Comparison of ENCODE assay signal across 20 cellular contexts in the genomic region with DNA sequence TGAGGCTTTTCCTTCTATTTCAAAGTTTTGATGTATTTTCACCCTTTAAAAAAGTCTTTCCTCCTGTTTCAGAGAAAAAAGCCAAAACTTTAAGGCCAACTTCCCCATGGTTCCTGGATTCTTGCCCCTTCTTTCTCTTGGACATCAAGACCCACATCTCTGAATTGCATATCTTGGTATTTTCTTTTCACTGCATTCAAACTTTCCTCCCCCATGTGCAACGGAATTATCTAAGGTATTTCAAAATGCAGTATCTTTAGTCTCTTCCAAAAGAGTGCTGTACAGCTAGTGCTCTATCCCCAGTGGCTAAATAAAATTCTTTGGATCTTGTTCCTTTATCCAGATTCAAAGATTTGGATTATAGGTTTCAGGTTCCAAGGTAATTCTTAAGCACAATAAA.
DNase-seq lines count a peak whose midpoint lies in the region; TF ChIP-seq lines count a peak whose summit lies in the region.
"Had no signal": no experiment of that assay in that cellular context is flagged by ENCODE, and none has a peak within 500 bp of the region (broad histone marks: within the 10 kb centered on the region; RNA-seq: fewer than 3 reads in every experiment).

No MANE protein-coding gene starts in this region.

- H3K27me3 ChIP-seq in SJSA1 (replicated peaks): no peaks in the 10 kb centered on the region
- H3K27me3 ChIP-seq in hepatocyte: no peaks in the 10 kb centered on the region
- H3K27me3 ChIP-seq in skeletal muscle tissue (ENCODE audit: control insufficient read depth in 3 of 3, insufficient read depth in 3 of 3, low read length in 3 of 3): no peaks in the 10 kb centered on the region
- no peaks in the 10 kb centered on the region for H3K27me3 ChIP-seq in stomach
- H3K27me3 ChIP-seq in A673 (replicated peaks; ENCODE audit: insufficient read depth, low read depth, low read length, poor library complexity): no peaks in the 10 kb centered on the region
- H3K27me3 ChIP-seq: MG63, Peyer's patch had no signal

- no peak overlapping the region for H3K4me3 ChIP-seq in SJSA1
- no peak overlapping the region for H3K4me3 ChIP-seq in hepatocyte
- no peak overlapping the region for H3K4me3 ChIP-seq in skeletal muscle tissue (ENCODE audit: low read length in 3 of 3)
- H3K4me3 ChIP-seq in stomach: no peak overlapping the region
- H3K4me3 ChIP-seq in A673 (ENCODE audit: low read depth, low read length, poor library complexity, severe bottlenecking): no peak overlapping the region
- H3K4me3 ChIP-seq: MG63, Peyer's patch had no signal

- 55% methylated on average over 1 of the region's 1 CpG for WGBS in hepatocyte (ENCODE audit: low lambda C conversion rate, missing lambda C conversion rate)
- WGBS in stomach, 5 donors: 65 to 86% (median 75%) methylated on average over 1 of the region's 1 CpG

- H3K4me1 ChIP-seq in SJSA1 (replicated peaks) (peaks cover 71% of the 10 kb centered on the region), hepatocyte (ENCODE audit: insufficient read depth) (peaks cover 4% of the 10 kb centered on the region), skeletal muscle tissue (ENCODE audit: control insufficient read depth in 3 of 3, insufficient read depth in 3 of 3, low read length in 3 of 3) (peaks cover 0 to 9% (median 0%) of the 10 kb centered on the region in 3 donors), stomach (no peaks in the 10 kb centered on the region), A673 (ENCODE audit: insufficient read depth, low read length, poor library complexity, severe bottlenecking) (peaks cover 21% of the 10 kb centered on the region)
- H3K4me1 ChIP-seq: Caco-2, Peyer's patch had no signal

- no peaks in the 10 kb centered on the region for H3K79me2 ChIP-seq in hepatocyte

- H3K4me2 ChIP-seq in hepatocyte: no peak overlapping the region

- peaks cover 96% of the 10 kb centered on the region for H3K4me1 Mint-ChIP-seq in HFFc6 (ENCODE audit: low read depth)
- no peaks in the 10 kb centered on the region for H3K4me1 Mint-ChIP-seq in activated CD4-positive, alpha-beta T cell treated with anti-CD3 and anti-CD28 coated beads, Interleukin-2, amount 10 ng/mL, durations not matched to agents 24 days and 14 days
- H3K4me1 Mint-ChIP-seq: B cell, IgD-negative memory B cell had no signal

- no peak overlapping the region for H3K9ac ChIP-seq in skeletal muscle tissue (ENCODE audit: low read depth in 1 of 3, low read length in 3 of 3)

- CTCF ChIA-PET in A673 (lab: Charles Lee): no interaction called here

- peaks cover 4% of the 10 kb centered on the region for H3K27me3 Mint-ChIP-seq in HFFc6 (ENCODE audit: insufficient read depth)
- H3K27me3 Mint-ChIP-seq in activated CD4-positive, alpha-beta T cell treated with anti-CD3 and anti-CD28 coated beads, Interleukin-2, amount 10 ng/mL, durations not matched to agents 24 days and 14 days: peaks cover 10% of the 10 kb centered on the region

- no peak for TF ChIP-seq CTCF in HFFc6 (IDR thresholded peaks at IDR 0.05)
- no peak for TF ChIP-seq CTCF in hepatocyte (IDR thresholded peaks at IDR 0.05; ENCODE audit: poor library complexity)
- TF ChIP-seq CTCF in stomach (IDR thresholded peaks at IDR 0.05): no peak
- no peak for TF ChIP-seq CTCF in A673 (conservative IDR thresholded peaks at IDR 0.05; ENCODE audit: low read depth, low read length)

- TF ChIP-seq EP300 in stomach (IDR thresholded peaks at IDR 0.05): no peak

- no peaks in the 10 kb centered on the region for H4K20me1 ChIP-seq in hepatocyte (ENCODE audit: insufficient read depth, poor library complexity, severe bottlenecking)

- H3K4me3 Mint-ChIP-seq in HFFc6: no peak overlapping the region
- H3K4me3 Mint-ChIP-seq in activated CD4-positive, alpha-beta T cell treated with anti-CD3 and anti-CD28 coated beads, Interleukin-2, amount 10 ng/mL, durations not matched to agents 24 days and 14 days: no peak overlapping the region
- H3K4me3 Mint-ChIP-seq: B cell, IgD-negative memory B cell had no signal

- no peak overlapping the region for H2AFZ ChIP-seq in hepatocyte

- H3K27ac Mint-ChIP-seq in HFFc6: peak overlapping the region; percentile 85
- H3K27ac Mint-ChIP-seq in activated CD4-positive, alpha-beta T cell treated with anti-CD3 and anti-CD28 coated beads, Interleukin-2, amount 10 ng/mL, durations not matched to agents 24 days and 14 days: no peak overlapping the region
- H3K27ac Mint-ChIP-seq: B cell, IgD-negative memory B cell had no signal

- no peaks in the 10 kb centered on the region for H3K36me3 ChIP-seq in SJSA1
- H3K36me3 ChIP-seq in hepatocyte (replicated peaks; ENCODE audit: insufficient read depth, low read depth): no peaks in the 10 kb centered on the region
- no peaks in the 10 kb centered on the region for H3K36me3 ChIP-seq in skeletal muscle tissue (ENCODE audit: control insufficient read depth in 3 of 3, insufficient read depth in 3 of 3, low read length in 3 of 3)
- no peaks in the 10 kb centered on the region for H3K36me3 ChIP-seq in stomach
- H3K36me3 ChIP-seq in A673 (ENCODE audit: insufficient read depth, low read length, poor library complexity, severe bottlenecking): no peaks in the 10 kb centered on the region
- H3K36me3 ChIP-seq: MG63, Peyer's patch had no signal

- H3K27ac ChIP-seq in SJSA1: peak overlapping the region; percentile 98
- H3K27ac ChIP-seq in hepatocyte: peak overlapping the region; percentile 79
- H3K27ac ChIP-seq in skeletal muscle tissue (ENCODE audit: low read depth, low read length): peak overlapping the region; percentile 59
- peak overlapping the region in 1 of 5 donors; percentile 66 for H3K27ac ChIP-seq in stomach
- H3K27ac ChIP-seq in A673 (ENCODE audit: low read depth, low read length, poor library complexity, severe bottlenecking): no peak overlapping the region
- H3K27ac ChIP-seq: HL-60, Peyer's patch had no signal

- no peak for TF ChIP-seq POLR2A in stomach (IDR thresholded peaks at IDR 0.05)

- H3K9me3 ChIP-seq in SJSA1 (replicated peaks) (no peaks in the 10 kb centered on the region), hepatocyte (ENCODE audit: low read depth) (no peaks in the 10 kb centered on the region), skeletal muscle tissue (ENCODE audit: control insufficient read depth in 3 of 3, low read length in 3 of 3) (no peaks in the 10 kb centered on the region), stomach (no peaks in the 10 kb centered on the region), A673 (ENCODE audit: low read depth, low read length, poor library complexity, severe bottlenecking) (no peaks in the 10 kb centered on the region)
- H3K9me3 ChIP-seq: Caco-2, Peyer's patch had no signal

- H3K9me2 ChIP-seq in hepatocyte (replicated peaks; ENCODE audit: insufficient read depth): no peaks in the 10 kb centered on the region

- BruUV-seq in A673 (replicated peaks; lab: Mats Ljungman, UMichigan): no TSS peak

- no peak for DNase-seq in HFFc6
- no peak for DNase-seq in SJSA1 (ENCODE audit: low read depth in 1 of 2, low spot score in 2 of 2)
- DNase-seq in hepatocyte (ENCODE audit: low spot score): no peak
- no peak for DNase-seq in stomach
- DNase-seq in activated CD4-positive, alpha-beta T cell treated with anti-CD3 and anti-CD28 coated beads, Interleukin-2, amount 10 ng/mL, durations not matched to agents 24 days and 14 days: no peak
- DNase-seq in A673 (ENCODE audit: low spot score): no peak
- DNase-seq: Caco-2, H7, Karpas-422, NCI-H1048, NCI-H1436 treated with DMSO at 0.1 percent for 48 hours, NCI-H2029 treated with DMSO at 0.1 percent for 48 hours, NCI-H2171, NCI-H446, Peyer's patch had no signal

- H3K36me3 Mint-ChIP-seq in HFFc6 (ENCODE audit: low read depth): peaks cover 36% of the 10 kb centered on the region
- no peaks in the 10 kb centered on the region for H3K36me3 Mint-ChIP-seq in activated CD4-positive, alpha-beta T cell treated with anti-CD3 and anti-CD28 coated beads, Interleukin-2, amount 10 ng/mL, durations not matched to agents 24 days and 14 days (ENCODE audit: low read depth)

- intact Hi-C loops in stomach (cut with DNase I; ENCODE audit: low total_unique reads) (no loop called here), A673 (cut with micrococcal nuclease; ENCODE audit: unreplicated experiment) (no loop called here)
- intact Hi-C loops in activated CD4-positive, alpha-beta T cell treated with anti-CD3 and anti-CD28 coated beads, Interleukin-2, amount 10 ng/mL, durations not matched to agents 24 days and 14 days (cut with micrococcal nuclease): no loop called here

- POLR2A ChIA-PET in A673 (lab: Charles Lee; ENCODE audit: low non-redundant PET): no interaction called here

- H3K9me3 Mint-ChIP-seq in HFFc6: peaks cover 12% of the 10 kb centered on the region
- H3K9me3 Mint-ChIP-seq in activated CD4-positive, alpha-beta T cell treated with anti-CD3 and anti-CD28 coated beads, Interleukin-2, amount 10 ng/mL, durations not matched to agents 24 days and 14 days: no peaks in the 10 kb centered on the region
